19 cellular contexts compared by ENCODE assay signal in genomic region chr4:40939826-40940225, GRCh38.
"Had no signal": no experiment of that assay in that cellular context is flagged by ENCODE, and none has a peak within 500 bp of the region (broad histone marks: within the 10 kb centered on the region; RNA-seq: fewer than 3 reads in every experiment).

No MANE protein-coding gene starts in this region.

- H3K4me1 Mint-ChIP-seq: activated CD4-positive, alpha-beta T cell treated with anti-CD3 and anti-CD28 coated beads for 36 hours; activated CD8-positive, alpha-beta memory T cell treated with anti-CD3 and anti-CD28 coated beads, Interleukin-2, amount 10 ng/mL, durations not matched to agents 7 days and 5 days; activated naive CD4-positive, alpha-beta T cell treated with anti-CD3 and anti-CD28 coated beads, Interleukin-2, amount 10 ng/mL, durations not matched to agents 7 days and 5 days; naive thymus-derived CD4-positive, alpha-beta T cell had no signal

- H3K36me3 ChIP-seq: colonic mucosa, pancreas had no signal

- DNase-seq: activated CD4-positive, alpha-beta memory T cell treated with anti-CD3 and anti-CD28 coated beads for 36 hours; activated CD4-positive, alpha-beta T cell treated with anti-CD3 and anti-CD28 coated beads for 36 hours; activated CD8-positive, alpha-beta memory T cell treated with anti-CD3 and anti-CD28 coated beads, Interleukin-2, amount 10 ng/mL, durations not matched to agents 7 days and 5 days; activated naive CD4-positive, alpha-beta T cell treated with anti-CD3 and anti-CD28 coated beads, Interleukin-2, amount 10 ng/mL, durations not matched to agents 7 days and 5 days; activated T-cell treated with anti-CD3 and anti-CD28 coated beads, Interleukin-2, amount 50 U/mL, for 1 hour; central memory CD4-positive, alpha-beta T cell; colonic mucosa; foreskin fibroblast; naive thymus-derived CD4-positive, alpha-beta T cell; small intestine; stimulated activated CD4-positive, alpha-beta T cell treated with anti-CD3 and anti-CD28 coated beads, Interleukin-4, amount 100 ng/mL, for 24 hours; stimulated activated CD8-positive, alpha-beta memory T cell treated with anti-CD3 and anti-CD28 coated beads, Interleukin-4, amount 100 ng/mL, for 48 hours; stimulated activated naive CD4-positive, alpha-beta T cell treated with Interleukin-2 at 50 U/mL for 16 hours; T-helper 2 cell; upper lobe of right lung had no signal

- H3K4me1 ChIP-seq: colonic mucosa, suprapubic skin had no signal

- ATAC-seq: activated CD4-positive, alpha-beta T cell treated with anti-CD3 and anti-CD28 coated beads for 36 hours; activated CD8-positive, alpha-beta memory T cell treated with anti-CD3 and anti-CD28 coated beads, Interleukin-2, amount 10 ng/mL, durations not matched to agents 7 days and 5 days; esophagus mucosa; naive thymus-derived CD4-positive, alpha-beta T cell; upper lobe of right lung had no signal

- H3K9me3 ChIP-seq: colonic mucosa, heart left ventricle, pancreas, suprapubic skin, upper lobe of right lung had no signal

- H3K4me3 ChIP-seq: colonic mucosa, heart left ventricle, pancreas, suprapubic skin, upper lobe of right lung had no signal

- H3K27ac Mint-ChIP-seq: activated CD4-positive, alpha-beta memory T cell treated with anti-CD3 and anti-CD28 coated beads for 36 hours; activated CD4-positive, alpha-beta T cell treated with anti-CD3 and anti-CD28 coated beads for 36 hours; activated CD8-positive, alpha-beta memory T cell treated with anti-CD3 and anti-CD28 coated beads, Interleukin-2, amount 10 ng/mL, durations not matched to agents 7 days and 5 days; activated naive CD4-positive, alpha-beta T cell treated with anti-CD3 and anti-CD28 coated beads, Interleukin-2, amount 10 ng/mL, durations not matched to agents 7 days and 5 days; naive thymus-derived CD4-positive, alpha-beta T cell had no signal

- H3K27me3 Mint-ChIP-seq: activated CD4-positive, alpha-beta memory T cell treated with anti-CD3 and anti-CD28 coated beads for 36 hours had no signal

- H3K9me3 Mint-ChIP-seq: activated CD4-positive, alpha-beta memory T cell treated with anti-CD3 and anti-CD28 coated beads for 36 hours; activated naive CD4-positive, alpha-beta T cell treated with anti-CD3 and anti-CD28 coated beads, Interleukin-2, amount 10 ng/mL, durations not matched to agents 7 days and 5 days had no signal

- H3K27me3 ChIP-seq: colonic mucosa, heart left ventricle, pancreas, suprapubic skin, upper lobe of right lung had no signal

- H3K36me3 Mint-ChIP-seq: activated CD4-positive, alpha-beta memory T cell treated with anti-CD3 and anti-CD28 coated beads for 36 hours; activated CD8-positive, alpha-beta memory T cell treated with anti-CD3 and anti-CD28 coated beads, Interleukin-2, amount 10 ng/mL, durations not matched to agents 7 days and 5 days; activated naive CD4-positive, alpha-beta T cell treated with anti-CD3 and anti-CD28 coated beads, Interleukin-2, amount 10 ng/mL, durations not matched to agents 7 days and 5 days; naive thymus-derived CD4-positive, alpha-beta T cell had no signal

- H3K27ac ChIP-seq: colonic mucosa, pancreas, suprapubic skin had no signal

- H3K4me3 Mint-ChIP-seq: activated CD4-positive, alpha-beta memory T cell treated with anti-CD3 and anti-CD28 coated beads for 36 hours; activated CD4-positive, alpha-beta T cell treated with anti-CD3 and anti-CD28 coated beads for 36 hours; activated CD8-positive, alpha-beta memory T cell treated with anti-CD3 and anti-CD28 coated beads, Interleukin-2, amount 10 ng/mL, durations not matched to agents 7 days and 5 days; activated naive CD4-positive, alpha-beta T cell treated with anti-CD3 and anti-CD28 coated beads, Interleukin-2, amount 10 ng/mL, durations not matched to agents 7 days and 5 days; naive thymus-derived CD4-positive, alpha-beta T cell had no signal
